ENCODE assay signal across 1 cellular context in the genomic region with DNA sequence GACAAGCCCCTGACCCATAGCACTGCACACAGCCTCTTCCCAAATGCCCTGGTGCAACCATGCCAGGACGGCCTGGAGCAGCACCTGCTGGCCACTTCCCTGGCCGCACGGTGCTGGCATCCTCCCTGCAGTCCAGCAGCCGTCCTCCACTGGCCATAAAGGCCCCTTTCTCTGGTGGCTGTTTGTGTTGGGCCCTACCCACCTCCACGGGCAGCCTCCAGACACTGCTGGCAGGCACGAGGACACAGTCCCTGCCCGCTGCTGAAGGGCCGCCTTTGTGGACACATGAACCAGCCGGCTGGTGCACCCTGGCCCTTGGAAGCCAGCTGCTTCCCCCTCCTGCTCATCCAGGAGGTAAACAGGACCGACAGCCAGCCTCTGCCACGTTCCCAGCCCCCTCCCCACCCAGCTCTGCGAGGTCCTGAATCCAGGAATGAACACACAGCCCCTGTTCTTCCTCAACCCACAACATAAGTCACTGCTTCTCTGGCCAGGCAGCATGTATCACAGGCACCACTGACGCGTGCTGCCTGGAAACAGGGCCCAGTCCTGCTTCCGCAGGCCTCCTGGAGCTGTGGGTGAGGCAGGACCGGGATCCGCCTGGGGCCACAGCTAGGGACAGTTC.
TF ChIP-seq lines count a peak whose summit lies in the region.

No MANE protein-coding gene starts in this region.

TF ChIP-seq in HepG2, 621 proteins besides CTCF, POLR2A, EP300 and RAD21 (continued from another document and continues in another):
- TF ChIP-seq, protein P1, sequence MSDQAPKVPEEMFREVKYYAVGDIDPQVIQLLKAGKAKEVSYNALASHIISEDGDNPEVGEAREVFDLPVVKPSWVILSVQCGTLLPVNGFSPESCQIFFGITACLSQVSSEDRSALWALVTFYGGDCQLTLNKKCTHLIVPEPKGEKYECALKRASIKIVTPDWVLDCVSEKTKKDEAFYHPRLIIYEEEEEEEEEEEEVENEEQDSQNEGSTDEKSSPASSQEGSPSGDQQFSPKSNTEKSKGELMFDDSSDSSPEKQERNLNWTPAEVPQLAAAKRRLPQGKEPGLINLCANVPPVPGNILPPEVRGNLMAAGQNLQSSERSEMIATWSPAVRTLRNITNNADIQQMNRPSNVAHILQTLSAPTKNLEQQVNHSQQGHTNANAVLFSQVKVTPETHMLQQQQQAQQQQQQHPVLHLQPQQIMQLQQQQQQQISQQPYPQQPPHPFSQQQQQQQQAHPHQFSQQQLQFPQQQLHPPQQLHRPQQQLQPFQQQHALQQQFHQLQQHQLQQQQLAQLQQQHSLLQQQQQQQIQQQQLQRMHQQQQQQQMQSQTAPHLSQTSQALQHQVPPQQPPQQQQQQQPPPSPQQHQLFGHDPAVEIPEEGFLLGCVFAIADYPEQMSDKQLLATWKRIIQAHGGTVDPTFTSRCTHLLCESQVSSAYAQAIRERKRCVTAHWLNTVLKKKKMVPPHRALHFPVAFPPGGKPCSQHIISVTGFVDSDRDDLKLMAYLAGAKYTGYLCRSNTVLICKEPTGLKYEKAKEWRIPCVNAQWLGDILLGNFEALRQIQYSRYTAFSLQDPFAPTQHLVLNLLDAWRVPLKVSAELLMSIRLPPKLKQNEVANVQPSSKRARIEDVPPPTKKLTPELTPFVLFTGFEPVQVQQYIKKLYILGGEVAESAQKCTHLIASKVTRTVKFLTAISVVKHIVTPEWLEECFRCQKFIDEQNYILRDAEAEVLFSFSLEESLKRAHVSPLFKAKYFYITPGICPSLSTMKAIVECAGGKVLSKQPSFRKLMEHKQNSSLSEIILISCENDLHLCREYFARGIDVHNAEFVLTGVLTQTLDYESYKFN (CRISPR knock-in tag; conservative IDR thresholded peaks at IDR 0.05): peak; percentile 53; the same call in 1 of the 2 replicates
- TF ChIP-seq RARG (CRISPR knock-in tag; IDR thresholded peaks at IDR 0.05; ENCODE audit: low read depth) (no peak), MEIS2 (CRISPR knock-in tag; IDR thresholded peaks at IDR 0.05) (0 out of 2 replicates have a peak, but pooled peaks have one; percentile 58), HNF4G (IDR thresholded peaks at IDR 0.05; ENCODE audit: borderline replicate concordance, low read depth, low read length) (no peak), HNF4G (CRISPR knock-in tag; IDR thresholded peaks at IDR 0.05; ENCODE audit: borderline replicate concordance, low read depth) (no peak), ZNF446 (CRISPR knock-in tag; IDR thresholded peaks at IDR 0.05) (no peak), ZNF816 (CRISPR knock-in tag; IDR thresholded peaks at IDR 0.05; ENCODE audit: borderline replicate concordance) (no peak), ISL2 (CRISPR knock-in tag; IDR thresholded peaks at IDR 0.05) (0 out of 2 replicates have a peak, but pooled peaks have one; percentile 57), MED1 (CRISPR knock-in tag; IDR thresholded peaks at IDR 0.05) (peak; percentile 58), ZNF263 (CRISPR knock-in tag; IDR thresholded peaks at IDR 0.05) (peak; percentile 93), ELF3 (CRISPR knock-in tag; IDR thresholded peaks at IDR 0.05) (peak; percentile 14; the same call in 1 of the 2 replicates), ZFP37 (CRISPR knock-in tag; IDR thresholded peaks at IDR 0.05; ENCODE audit: borderline replicate concordance) (no peak), CHD4 (IDR thresholded peaks at IDR 0.05; ENCODE audit: borderline replicate concordance, low read length) (no peak), KAT2B (IDR thresholded peaks at IDR 0.05; ENCODE audit: borderline replicate concordance, low read depth, low read length) (no peak), SATB2 (CRISPR knock-in tag; IDR thresholded peaks at IDR 0.05) (no peak), ZNF616 (CRISPR knock-in tag; IDR thresholded peaks at IDR 0.05; ENCODE audit: low read depth) (peak; percentile 73; the same call in 1 of the 2 replicates), FOXK1 (CRISPR knock-in tag; IDR thresholded peaks at IDR 0.05; ENCODE audit: borderline replicate concordance, low read depth) (peak; percentile 57; the same call in 1 of the 2 replicates), POGZ (CRISPR knock-in tag; IDR thresholded peaks at IDR 0.05) (peak; percentile 49; the same call in 1 of the 2 replicates), HNF4A (CRISPR knock-in tag; IDR thresholded peaks at IDR 0.05) (peak; percentile 58; the same call in 1 of the 2 replicates), ZNF230 (CRISPR knock-in tag; IDR thresholded peaks at IDR 0.05) (0 out of 2 replicates have a peak, but pooled peaks have one; percentile 55), CC2D1A (CRISPR knock-in tag; IDR thresholded peaks at IDR 0.05) (no peak), KLF16 (CRISPR knock-in tag; IDR thresholded peaks at IDR 0.05) (peak in 1 of 2 experiments; percentile 45; a peak in 3 of 4 replicates), ZNF605 (CRISPR knock-in tag; IDR thresholded peaks at IDR 0.05) (no peak)
- TF ChIP-seq, protein P2, sequence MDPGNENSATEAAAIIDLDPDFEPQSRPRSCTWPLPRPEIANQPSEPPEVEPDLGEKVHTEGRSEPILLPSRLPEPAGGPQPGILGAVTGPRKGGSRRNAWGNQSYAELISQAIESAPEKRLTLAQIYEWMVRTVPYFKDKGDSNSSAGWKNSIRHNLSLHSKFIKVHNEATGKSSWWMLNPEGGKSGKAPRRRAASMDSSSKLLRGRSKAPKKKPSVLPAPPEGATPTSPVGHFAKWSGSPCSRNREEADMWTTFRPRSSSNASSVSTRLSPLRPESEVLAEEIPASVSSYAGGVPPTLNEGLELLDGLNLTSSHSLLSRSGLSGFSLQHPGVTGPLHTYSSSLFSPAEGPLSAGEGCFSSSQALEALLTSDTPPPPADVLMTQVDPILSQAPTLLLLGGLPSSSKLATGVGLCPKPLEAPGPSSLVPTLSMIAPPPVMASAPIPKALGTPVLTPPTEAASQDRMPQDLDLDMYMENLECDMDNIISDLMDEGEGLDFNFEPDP (CRISPR knock-in tag; conservative IDR thresholded peaks at IDR 0.05): no peak
- TF ChIP-seq, protein P3, sequence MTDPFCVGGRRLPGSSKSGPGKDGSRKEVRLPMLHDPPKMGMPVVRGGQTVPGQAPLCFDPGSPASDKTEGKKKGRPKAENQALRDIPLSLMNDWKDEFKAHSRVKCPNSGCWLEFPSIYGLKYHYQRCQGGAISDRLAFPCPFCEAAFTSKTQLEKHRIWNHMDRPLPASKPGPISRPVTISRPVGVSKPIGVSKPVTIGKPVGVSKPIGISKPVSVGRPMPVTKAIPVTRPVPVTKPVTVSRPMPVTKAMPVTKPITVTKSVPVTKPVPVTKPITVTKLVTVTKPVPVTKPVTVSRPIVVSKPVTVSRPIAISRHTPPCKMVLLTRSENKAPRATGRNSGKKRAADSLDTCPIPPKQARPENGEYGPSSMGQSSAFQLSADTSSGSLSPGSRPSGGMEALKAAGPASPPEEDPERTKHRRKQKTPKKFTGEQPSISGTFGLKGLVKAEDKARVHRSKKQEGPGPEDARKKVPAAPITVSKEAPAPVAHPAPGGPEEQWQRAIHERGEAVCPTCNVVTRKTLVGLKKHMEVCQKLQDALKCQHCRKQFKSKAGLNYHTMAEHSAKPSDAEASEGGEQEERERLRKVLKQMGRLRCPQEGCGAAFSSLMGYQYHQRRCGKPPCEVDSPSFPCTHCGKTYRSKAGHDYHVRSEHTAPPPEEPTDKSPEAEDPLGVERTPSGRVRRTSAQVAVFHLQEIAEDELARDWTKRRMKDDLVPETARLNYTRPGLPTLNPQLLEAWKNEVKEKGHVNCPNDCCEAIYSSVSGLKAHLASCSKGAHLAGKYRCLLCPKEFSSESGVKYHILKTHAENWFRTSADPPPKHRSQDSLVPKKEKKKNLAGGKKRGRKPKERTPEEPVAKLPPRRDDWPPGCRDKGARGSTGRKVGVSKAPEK (CRISPR knock-in tag; IDR thresholded peaks at IDR 0.05; ENCODE audit: borderline replicate concordance): peak; percentile 56; the same call in 1 of the 2 replicates
- TF ChIP-seq, protein P4, sequence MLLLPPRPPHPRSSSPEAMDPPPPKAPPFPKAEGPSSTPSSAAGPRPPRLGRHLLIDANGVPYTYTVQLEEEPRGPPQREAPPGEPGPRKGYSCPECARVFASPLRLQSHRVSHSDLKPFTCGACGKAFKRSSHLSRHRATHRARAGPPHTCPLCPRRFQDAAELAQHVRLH (CRISPR knock-in tag; IDR thresholded peaks at IDR 0.05; ENCODE audit: borderline replicate concordance, low read depth): peak; percentile 78; the same call in 1 of the 2 replicates
- TF ChIP-seq, protein P5, sequence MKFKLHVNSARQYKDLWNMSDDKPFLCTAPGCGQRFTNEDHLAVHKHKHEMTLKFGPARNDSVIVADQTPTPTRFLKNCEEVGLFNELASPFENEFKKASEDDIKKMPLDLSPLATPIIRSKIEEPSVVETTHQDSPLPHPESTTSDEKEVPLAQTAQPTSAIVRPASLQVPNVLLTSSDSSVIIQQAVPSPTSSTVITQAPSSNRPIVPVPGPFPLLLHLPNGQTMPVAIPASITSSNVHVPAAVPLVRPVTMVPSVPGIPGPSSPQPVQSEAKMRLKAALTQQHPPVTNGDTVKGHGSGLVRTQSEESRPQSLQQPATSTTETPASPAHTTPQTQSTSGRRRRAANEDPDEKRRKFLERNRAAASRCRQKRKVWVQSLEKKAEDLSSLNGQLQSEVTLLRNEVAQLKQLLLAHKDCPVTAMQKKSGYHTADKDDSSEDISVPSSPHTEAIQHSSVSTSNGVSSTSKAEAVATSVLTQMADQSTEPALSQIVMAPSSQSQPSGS (CRISPR knock-in tag; IDR thresholded peaks at IDR 0.05): no peak
- TF ChIP-seq, protein P6, sequence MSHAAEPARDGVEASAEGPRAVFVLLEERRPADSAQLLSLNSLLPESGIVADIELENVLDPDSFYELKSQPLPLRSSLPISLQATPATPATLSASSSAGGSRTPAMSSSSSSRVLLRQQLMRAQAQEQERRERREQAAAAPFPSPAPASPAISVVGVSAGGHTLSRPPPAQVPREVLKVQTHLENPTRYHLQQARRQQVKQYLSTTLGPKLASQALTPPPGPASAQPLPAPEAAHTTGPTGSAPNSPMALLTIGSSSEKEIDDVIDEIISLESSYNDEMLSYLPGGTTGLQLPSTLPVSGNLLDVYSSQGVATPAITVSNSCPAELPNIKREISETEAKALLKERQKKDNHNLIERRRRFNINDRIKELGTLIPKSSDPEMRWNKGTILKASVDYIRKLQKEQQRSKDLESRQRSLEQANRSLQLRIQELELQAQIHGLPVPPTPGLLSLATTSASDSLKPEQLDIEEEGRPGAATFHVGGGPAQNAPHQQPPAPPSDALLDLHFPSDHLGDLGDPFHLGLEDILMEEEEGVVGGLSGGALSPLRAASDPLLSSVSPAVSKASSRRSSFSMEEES (CRISPR knock-in tag; IDR thresholded peaks at IDR 0.05): peak; percentile 71; the same call in 1 of the 2 replicates
- TF ChIP-seq, protein P7, sequence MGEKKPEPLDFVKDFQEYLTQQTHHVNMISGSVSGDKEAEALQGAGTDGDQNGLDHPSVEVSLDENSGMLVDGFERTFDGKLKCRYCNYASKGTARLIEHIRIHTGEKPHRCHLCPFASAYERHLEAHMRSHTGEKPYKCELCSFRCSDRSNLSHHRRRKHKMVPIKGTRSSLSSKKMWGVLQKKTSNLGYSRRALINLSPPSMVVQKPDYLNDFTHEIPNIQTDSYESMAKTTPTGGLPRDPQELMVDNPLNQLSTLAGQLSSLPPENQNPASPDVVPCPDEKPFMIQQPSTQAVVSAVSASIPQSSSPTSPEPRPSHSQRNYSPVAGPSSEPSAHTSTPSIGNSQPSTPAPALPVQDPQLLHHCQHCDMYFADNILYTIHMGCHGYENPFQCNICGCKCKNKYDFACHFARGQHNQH (CRISPR knock-in tag; IDR thresholded peaks at IDR 0.05): no peak; the same call in 1 of the 2 replicates
- TF ChIP-seq, protein P8, sequence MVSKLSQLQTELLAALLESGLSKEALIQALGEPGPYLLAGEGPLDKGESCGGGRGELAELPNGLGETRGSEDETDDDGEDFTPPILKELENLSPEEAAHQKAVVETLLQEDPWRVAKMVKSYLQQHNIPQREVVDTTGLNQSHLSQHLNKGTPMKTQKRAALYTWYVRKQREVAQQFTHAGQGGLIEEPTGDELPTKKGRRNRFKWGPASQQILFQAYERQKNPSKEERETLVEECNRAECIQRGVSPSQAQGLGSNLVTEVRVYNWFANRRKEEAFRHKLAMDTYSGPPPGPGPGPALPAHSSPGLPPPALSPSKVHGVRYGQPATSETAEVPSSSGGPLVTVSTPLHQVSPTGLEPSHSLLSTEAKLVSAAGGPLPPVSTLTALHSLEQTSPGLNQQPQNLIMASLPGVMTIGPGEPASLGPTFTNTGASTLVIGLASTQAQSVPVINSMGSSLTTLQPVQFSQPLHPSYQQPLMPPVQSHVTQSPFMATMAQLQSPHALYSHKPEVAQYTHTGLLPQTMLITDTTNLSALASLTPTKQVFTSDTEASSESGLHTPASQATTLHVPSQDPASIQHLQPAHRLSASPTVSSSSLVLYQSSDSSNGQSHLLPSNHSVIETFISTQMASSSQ (IDR thresholded peaks at IDR 0.05; ENCODE audit: low read depth): no peak
- TF ChIP-seq, protein P8 (CRISPR knock-in tag; IDR thresholded peaks at IDR 0.05; ENCODE audit: borderline replicate concordance): peak; percentile 42; the same call in 1 of the 2 replicates
- TF ChIP-seq, protein P9, sequence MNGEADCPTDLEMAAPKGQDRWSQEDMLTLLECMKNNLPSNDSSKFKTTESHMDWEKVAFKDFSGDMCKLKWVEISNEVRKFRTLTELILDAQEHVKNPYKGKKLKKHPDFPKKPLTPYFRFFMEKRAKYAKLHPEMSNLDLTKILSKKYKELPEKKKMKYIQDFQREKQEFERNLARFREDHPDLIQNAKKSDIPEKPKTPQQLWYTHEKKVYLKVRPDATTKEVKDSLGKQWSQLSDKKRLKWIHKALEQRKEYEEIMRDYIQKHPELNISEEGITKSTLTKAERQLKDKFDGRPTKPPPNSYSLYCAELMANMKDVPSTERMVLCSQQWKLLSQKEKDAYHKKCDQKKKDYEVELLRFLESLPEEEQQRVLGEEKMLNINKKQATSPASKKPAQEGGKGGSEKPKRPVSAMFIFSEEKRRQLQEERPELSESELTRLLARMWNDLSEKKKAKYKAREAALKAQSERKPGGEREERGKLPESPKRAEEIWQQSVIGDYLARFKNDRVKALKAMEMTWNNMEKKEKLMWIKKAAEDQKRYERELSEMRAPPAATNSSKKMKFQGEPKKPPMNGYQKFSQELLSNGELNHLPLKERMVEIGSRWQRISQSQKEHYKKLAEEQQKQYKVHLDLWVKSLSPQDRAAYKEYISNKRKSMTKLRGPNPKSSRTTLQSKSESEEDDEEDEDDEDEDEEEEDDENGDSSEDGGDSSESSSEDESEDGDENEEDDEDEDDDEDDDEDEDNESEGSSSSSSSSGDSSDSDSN (CRISPR knock-in tag; IDR thresholded peaks at IDR 0.05): peak; percentile 81
- TF ChIP-seq, protein P10, sequence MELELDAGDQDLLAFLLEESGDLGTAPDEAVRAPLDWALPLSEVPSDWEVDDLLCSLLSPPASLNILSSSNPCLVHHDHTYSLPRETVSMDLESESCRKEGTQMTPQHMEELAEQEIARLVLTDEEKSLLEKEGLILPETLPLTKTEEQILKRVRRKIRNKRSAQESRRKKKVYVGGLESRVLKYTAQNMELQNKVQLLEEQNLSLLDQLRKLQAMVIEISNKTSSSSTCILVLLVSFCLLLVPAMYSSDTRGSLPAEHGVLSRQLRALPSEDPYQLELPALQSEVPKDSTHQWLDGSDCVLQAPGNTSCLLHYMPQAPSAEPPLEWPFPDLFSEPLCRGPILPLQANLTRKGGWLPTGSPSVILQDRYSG (CRISPR knock-in tag; IDR thresholded peaks at IDR 0.05): 0 out of 2 replicates have a peak, but pooled peaks have one; percentile 78
